21 cellular contexts compared by ENCODE assay signal in the genomic region with DNA sequence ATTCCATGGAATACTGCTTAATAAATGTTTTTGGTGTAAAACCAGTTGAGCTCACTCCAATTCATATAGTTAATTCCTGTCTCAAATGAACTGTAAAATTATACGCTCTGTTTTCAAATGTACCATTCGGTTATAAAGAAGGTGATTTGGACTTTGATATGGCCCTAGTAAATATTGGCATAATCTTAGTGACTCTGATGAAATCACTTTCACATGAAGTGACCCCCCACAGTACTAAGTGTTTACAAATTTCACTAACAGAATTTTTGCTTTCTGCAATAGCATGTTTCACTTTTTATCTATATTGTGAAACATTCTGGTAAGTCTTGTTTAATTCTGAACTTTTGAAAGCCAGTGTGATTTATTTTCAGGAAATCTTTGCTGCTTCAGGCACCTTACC. TPM values are rescaled to one million over a fixed set of nuclear protein-coding genes. Genes with fewer than 3 reads are reported as not detected.
A peak's percentile ranks its signal among the peaks of the same experiment; 100 is the strongest.
DNase-seq lines count a peak whose midpoint lies in the region; ATAC-seq and TF ChIP-seq lines count a peak whose summit lies in the region.
"Had no signal": no experiment of that assay in that cellular context is flagged by ENCODE, and none has a peak within 500 bp of the region (broad histone marks: within the 10 kb centered on the region; RNA-seq: fewer than 3 reads in every experiment).

No MANE protein-coding gene starts in this region.

- H3K27ac ChIP-seq in cardiac muscle cell (peak overlapping the region; percentile 89), right atrium auricular region (no peak overlapping the region), iPS-20b (ENCODE audit: low read length) (peak overlapping the region; percentile 20), right lobe of liver (peak overlapping the region; percentile 30 to 65 (median 48)), breast epithelium (no peak overlapping the region)
- H3K27ac ChIP-seq: 22Rv1, A549 had no signal

- H3K27me3 ChIP-seq in cardiac muscle cell (no peaks in the 10 kb centered on the region), right atrium auricular region (no peaks in the 10 kb centered on the region), iPS-20b (ENCODE audit: insufficient read depth, low read length) (no peaks in the 10 kb centered on the region), right lobe of liver (no peaks in the 10 kb centered on the region), breast epithelium (no peaks in the 10 kb centered on the region)

- TF ChIP-seq CTCF in cardiac muscle cell (IDR thresholded peaks at IDR 0.05; ENCODE audit: low read depth, low read length) (no peak), right atrium auricular region (IDR thresholded peaks at IDR 0.05) (no peak), right lobe of liver (IDR thresholded peaks at IDR 0.05) (no peak), breast epithelium (IDR thresholded peaks at IDR 0.05) (no peak)

- H3K4me1 ChIP-seq in cardiac muscle cell (ENCODE audit: low read depth), result peaks cover 55% of the 10 kb centered on the region
- no peaks in the 10 kb centered on the region for H3K4me1 ChIP-seq in right atrium auricular region
- H3K4me1 ChIP-seq in iPS-20b (ENCODE audit: insufficient read depth, low read length), result no peaks in the 10 kb centered on the region
- peaks cover 0 to 27% (median 7%) of the 10 kb centered on the region in 4 donors for H3K4me1 ChIP-seq in right lobe of liver
- no peaks in the 10 kb centered on the region for H3K4me1 ChIP-seq in breast epithelium
- H3K4me1 ChIP-seq: A549 had no signal

- 47% methylated on average over 2 of the region's 2 CpGs for WGBS in right lobe of liver (ENCODE audit: insufficient coverage, low coverage, low lambda C conversion rate, missing lambda C conversion rate)

- H3K36me3 ChIP-seq in cardiac muscle cell, result no peaks in the 10 kb centered on the region
- H3K36me3 ChIP-seq in right atrium auricular region, result no peaks in the 10 kb centered on the region
- H3K36me3 ChIP-seq in iPS-20b (ENCODE audit: insufficient read depth, low read depth, low read length), result no peaks in the 10 kb centered on the region
- H3K36me3 ChIP-seq in right lobe of liver, result peaks cover 0 to 19% (median 8%) of the 10 kb centered on the region in 4 donors
- H3K36me3 ChIP-seq in breast epithelium, result no peaks in the 10 kb centered on the region

- DNase-seq in cardiac muscle cell (ENCODE audit: low read depth in 1 of 2, low spot score in 1 of 2), result no peak
- no peak for DNase-seq in right atrium auricular region (ENCODE audit: low spot score)
- no peak for DNase-seq in right lobe of liver
- no peak for DNase-seq in breast epithelium (ENCODE audit: low spot score in 2 of 2)
- DNase-seq in head of caudate nucleus, result no peak
- DNase-seq: AML-193; CD4-positive, alpha-beta memory T cell; DMS153; DMS79; GDM1; GOT3; H9; IMR-90 had no signal

- H3K4me3 ChIP-seq in cardiac muscle cell, result no peak overlapping the region
- no peak overlapping the region for H3K4me3 ChIP-seq in right atrium auricular region
- no peak overlapping the region for H3K4me3 ChIP-seq in iPS-20b (ENCODE audit: low read length)
- H3K4me3 ChIP-seq in right lobe of liver, result peak overlapping the region in 2 of 3 donors; percentile 28 to 44
- no peak overlapping the region for H3K4me3 ChIP-seq in breast epithelium
- H3K4me3 ChIP-seq: A549 had no signal

- peak overlapping the region; percentile 8; the same call in 1 of the 2 replicates for H3K9ac ChIP-seq in iPS-20b (ENCODE audit: low read depth, low read length)

- TF ChIP-seq POLR2A in right lobe of liver (IDR thresholded peaks at IDR 0.05) (no peak), breast epithelium (IDR thresholded peaks at IDR 0.05) (no peak)

- peak; percentile 60 to 76 (median 64) for ATAC-seq in right lobe of liver
- no peak for ATAC-seq in HG03159 (IDR thresholded peaks at IDR 0.05; ENCODE audit: unreplicated experiment)
- ATAC-seq: A549 had no signal

- intact Hi-C loops in right lobe of liver (cut with DNase I), result no loop called here
- intact Hi-C loops in breast epithelium (cut with DNase I; ENCODE audit: low total_unique reads), result no loop called here
- intact Hi-C loops in head of caudate nucleus (cut with DNase I), result no loop called here

- no peaks in the 10 kb centered on the region for H3K9me3 ChIP-seq in cardiac muscle cell (ENCODE audit: low read depth)
- H3K9me3 ChIP-seq in right atrium auricular region, result no peaks in the 10 kb centered on the region
- no peaks in the 10 kb centered on the region for H3K9me3 ChIP-seq in iPS-20b (ENCODE audit: insufficient read depth, low read depth, low read length)
- no peaks in the 10 kb centered on the region for H3K9me3 ChIP-seq in right lobe of liver
- H3K9me3 ChIP-seq in breast epithelium, result no peaks in the 10 kb centered on the region
- H3K9me3 ChIP-seq: A549 had no signal

RNA-seq across cellular contexts. Expression of gene GC, which starts 10.9 kb away (rescaled TPM):
- total RNA-seq in cardiac muscle cell (0.21 and 0.49 TPM in 2 replicates), right atrium auricular region (not detected), right lobe of liver (1,000 to 10,000 TPM; 2,822 to 4,781 (median 3,863) TPM), breast epithelium (not detected)
- polyA plus RNA-seq in cardiac muscle cell, result 0.29 and 0.35 TPM in 2 replicates
- total RNA-seq: CD4-positive, alpha-beta memory T cell; Daoy; H9; HT-29; IMR-90 had no signal
- polyA plus RNA-seq: A549; BJ; CD14-positive monocyte; CD4-positive, alpha-beta memory T cell; IMR-90 had no signal

Comparison
In these comparisons a context has a peak if more than half of its experiments do, and no peak if none do; other contexts are left out.
1. H3K27ac ChIP-seq: peak in cardiac muscle cell (single experiment), iPS-20b (single experiment) and right lobe of liver (3 of 3); none in right atrium auricular region (0 of 2) and breast epithelium (0 of 2).
2. H3K4me3 ChIP-seq: peak in right lobe of liver (2 of 3); none in cardiac muscle cell (single experiment), right atrium auricular region (0 of 2), iPS-20b (single experiment) and breast epithelium (0 of 3).
3. RNA of gene GC, which starts 10.9 kb away (total RNA-seq): 2,822 to 4,781 TPM in right lobe of liver; 0.21 to 0.49 TPM in cardiac muscle cell, not detected in right atrium auricular region and not detected in breast epithelium; every median in the first group is over 1,000 times any median in the second.